12 cellular contexts compared by ENCODE assay signal in the genomic region with DNA sequence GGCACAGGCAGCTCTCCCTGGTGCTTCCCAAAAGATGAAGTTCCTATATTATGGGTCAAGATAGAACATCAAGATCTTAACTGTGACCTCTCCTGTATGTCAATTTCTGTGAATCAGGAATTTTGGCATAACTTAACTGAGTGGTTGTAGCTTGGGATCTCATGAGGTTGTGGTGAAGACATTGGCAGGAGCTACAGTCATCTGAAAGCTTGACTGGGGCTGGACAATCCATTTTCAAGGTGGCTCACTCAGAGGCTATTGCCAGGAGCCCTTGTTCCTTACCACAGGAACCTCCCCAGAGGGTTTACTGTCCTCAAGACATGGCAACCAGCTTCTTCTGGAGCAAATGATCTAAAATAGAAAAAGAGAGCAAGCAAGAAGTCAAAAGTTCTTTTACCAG.
"Had no signal": no experiment of that assay in that cellular context is flagged by ENCODE, and none has a peak within 500 bp of the region (broad histone marks: within the 10 kb centered on the region; RNA-seq: fewer than 3 reads in every experiment).

No MANE protein-coding gene starts in this region.

- H3K27me3 Mint-ChIP-seq: dendritic cell treated with granulocyte-macrophage colony-stimulating factor and Interleukin-4, amounts not matched to agents 40 ng/mL and 50 ng/mL, for 4 days had no signal

- H3K9ac ChIP-seq: neural progenitor cell, parathyroid adenoma had no signal

- H3K4me2 ChIP-seq: neural progenitor cell had no signal

- H3K27ac ChIP-seq: neural progenitor cell, parathyroid adenoma, stomach, thoracic aorta had no signal

- H3K27ac Mint-ChIP-seq: activated B cell treated with CpG ODN at 0.5 μM for 24 hours; dendritic cell treated with granulocyte-macrophage colony-stimulating factor and Interleukin-4, amounts not matched to agents 40 ng/mL and 50 ng/mL, for 4 days; endodermal cell; neural progenitor cell had no signal

- H3K79me2 ChIP-seq: parathyroid adenoma had no signal

- H3K27me3 ChIP-seq: neural progenitor cell, stomach had no signal

- H3K4me3 ChIP-seq: neural progenitor cell, stomach, thoracic aorta had no signal

- H3K9me3 ChIP-seq: stomach, thoracic aorta had no signal

- H3K36me3 ChIP-seq: neural progenitor cell, stomach, thoracic aorta had no signal

- DNase-seq: activated B cell treated with CpG ODN at 0.5 μM for 24 hours; activated CD8-positive, alpha-beta memory T cell treated with anti-CD3 and anti-CD28 coated beads, Interleukin-2, amount 50 U/mL, for 48 hours; activated gamma-delta T cell; endodermal cell; erythroblast; stimulated activated CD4-positive, alpha-beta T cell treated with anti-CD3 and anti-CD28 coated beads, Interleukin-4, amount 100 ng/mL, for 1 hour; stomach had no signal

- H3K4me3 Mint-ChIP-seq: activated B cell treated with CpG ODN at 0.5 μM for 24 hours; brain; dendritic cell treated with granulocyte-macrophage colony-stimulating factor and Interleukin-4, amounts not matched to agents 40 ng/mL and 50 ng/mL, for 4 days; endodermal cell; neural progenitor cell had no signal

- H3K4me1 ChIP-seq: neural progenitor cell, parathyroid adenoma, stomach had no signal

- H3K4me1 Mint-ChIP-seq: activated B cell treated with CpG ODN at 0.5 μM for 24 hours, brain had no signal

- H2AFZ ChIP-seq: neural progenitor cell, parathyroid adenoma had no signal

- H3K36me3 Mint-ChIP-seq: brain, neural progenitor cell had no signal
